In genomic region chr2:119721462-119721861, GRCh38 we compare ENCODE assay signal across 1 cellular context.
A peak's percentile ranks its signal among the peaks of the same experiment; 100 is the strongest.
TF ChIP-seq lines count a peak whose summit lies in the region.

No MANE protein-coding gene starts in this region.

TF ChIP-seq in H1, 55 proteins besides CTCF, POLR2A, EP300 and RAD21:
- TF ChIP-seq TEAD4 (IDR thresholded peaks at IDR 0.05; ENCODE audit: low read depth, low read length) (peak; percentile 80), RNF2 (IDR thresholded peaks at IDR 0.05; ENCODE audit: borderline replicate concordance, low read depth, low read length, missing control alignments, poor library complexity, severe bottlenecking) (no peak)
